ENCODE assay signal across 7 cellular contexts in the genomic region with DNA sequence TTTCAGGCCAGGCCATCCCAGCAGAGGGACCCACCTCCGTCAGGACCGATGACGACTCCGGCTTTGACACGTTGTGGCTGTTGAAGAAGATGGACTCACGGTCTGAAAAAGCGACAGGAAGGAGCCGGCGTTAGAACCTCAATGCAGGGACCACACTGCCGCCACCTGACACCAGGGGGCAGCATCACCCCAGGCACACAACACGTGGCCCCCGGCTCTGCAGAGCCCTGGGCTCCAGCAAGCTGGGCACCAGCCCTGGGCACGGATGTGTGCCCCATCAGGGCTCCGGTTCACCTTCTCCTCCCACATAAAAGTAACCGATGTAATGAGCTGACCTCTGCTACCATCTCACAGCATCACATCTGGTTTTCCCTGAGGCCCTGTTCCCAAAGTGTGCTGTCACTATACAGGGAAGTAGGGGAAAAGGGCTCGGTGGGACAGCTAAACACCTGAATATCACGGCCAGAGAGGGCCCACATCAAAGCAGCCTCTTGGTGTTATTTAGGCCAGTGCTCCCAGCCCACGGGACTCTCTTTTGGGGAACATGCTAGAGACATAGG.
A peak's percentile ranks its signal among the peaks of the same experiment; 100 is the strongest.
DNase-seq lines count a peak whose midpoint lies in the region; ATAC-seq and TF ChIP-seq lines count a peak whose summit lies in the region.

No MANE protein-coding gene starts in this region.

- peak; percentile 95 for TF ChIP-seq CTCF in GM12875 (IDR thresholded peaks at IDR 0.05; ENCODE audit: borderline replicate concordance, insufficient read depth, low read depth, low read length)

- DNase-seq in NCI-H2171 (lab: John Stamatoyannopoulos, UW) (peak; percentile 72), kidney glomerular epithelial cell (lab: John Stamatoyannopoulos, UW) (peak; percentile 51)
- peak; percentile 65 for DNase-seq in activated CD4-positive, alpha-beta T cell treated with anti-CD3 and anti-CD28 coated beads for 1 hour
- DNase-seq in central memory CD4-positive, alpha-beta T cell: peak; percentile 60
- peak; percentile 87 to 88 for DNase-seq in stimulated activated CD4-positive, alpha-beta T cell treated with anti-CD3 and anti-CD28 coated beads, Interleukin-2, amount 100 ng/mL, for 48 hours

- H3K4me3 ChIP-seq in GM12875 (ENCODE audit: low read depth, low read length): no peak overlapping the region

- peak; percentile 73 for ATAC-seq in HG02852 (IDR thresholded peaks at IDR 0.05; ENCODE audit: unreplicated experiment)
